ENCODE assay signal across 35 cellular contexts in genomic region chr7:25223206-25223605, GRCh38. TPM values are rescaled to one million over a fixed set of nuclear protein-coding genes. Genes with fewer than 3 reads are reported as not detected.
"Had no signal": no experiment of that assay in that cellular context is flagged by ENCODE, and none has a peak within 500 bp of the region (broad histone marks: within the 10 kb centered on the region; RNA-seq: fewer than 3 reads in every experiment).

No MANE protein-coding gene starts in this region.

- H3K36me3 ChIP-seq: adrenal gland, colonic mucosa, esophagus squamous epithelium, WERI-Rb-1 had no signal

- DNase-seq: activated B cell treated with CpG ODN at 0.5 μM for 24 hours; activated CD4-positive, alpha-beta T cell treated with anti-CD3 and anti-CD28 coated beads for 48 hours; activated CD4-positive, alpha-beta T cell treated with anti-CD3 and anti-CD28 coated beads, Interleukin-2, amount 50 U/mL, for 1 hour; activated CD4-positive, alpha-beta T cell treated with anti-CD3 and anti-CD28 coated beads, Interleukin-2, amount 50 U/mL, for 48 hours; activated CD8-positive, alpha-beta memory T cell treated with anti-CD3 and anti-CD28 coated beads for 24 hours; activated CD8-positive, alpha-beta T cell treated with anti-CD3 and anti-CD28 coated beads for 36 hours; activated effector memory CD4-positive, alpha-beta T cell treated with anti-CD3 and anti-CD28 coated beads, Interleukin-2, amount 50 U/mL, for 16 hours; activated naive CD4-positive, alpha-beta T cell treated with anti-CD3 and anti-CD28 coated beads for 36 hours; activated naive CD8-positive, alpha-beta T cell treated with anti-CD3 and anti-CD28 coated beads for 36 hours; activated naive CD8-positive, alpha-beta T cell treated with anti-CD3 and anti-CD28 coated beads, Interleukin-2, amount 50 U/mL, for 24 hours; activated T-cell treated with anti-CD3 and anti-CD28 coated beads, Interleukin-2, amount 50 U/mL, for 4 hours; adrenal gland; amygdala; aorta; body of pancreas; central memory CD4-positive, alpha-beta T cell; cerebellar nuclear complex; colonic mucosa; effector CD8-positive, alpha-beta T cell; esophagus squamous epithelium; foreskin melanocyte; head of caudate nucleus; T-cell; T1000; WERI-Rb-1 had no signal

- H3K27me3 ChIP-seq: adrenal gland, body of pancreas, colonic mucosa had no signal

- H3K27ac ChIP-seq: adrenal gland, body of pancreas, colonic mucosa, epithelial cell of prostate, esophagus squamous epithelium, WERI-Rb-1 had no signal

- ATAC-seq: activated CD4-positive, CD25-positive, alpha-beta regulatory T cell treated with anti-CD3 and anti-CD28 coated beads, Interleukin-2, amount 50 U/mL, for 24 hours; activated CD8-positive, alpha-beta T cell treated with anti-CD3 and anti-CD28 coated beads for 36 hours; activated naive CD8-positive, alpha-beta T cell treated with anti-CD3 and anti-CD28 coated beads, Interleukin-2, amount 50 U/mL, for 24 hours; activated T-cell treated with anti-CD3 and anti-CD28 coated beads, Interleukin-2, amount 50 U/mL, for 4 hours; body of pancreas; T-cell had no signal

- H3K4me3 ChIP-seq: adrenal gland, body of pancreas, colonic mucosa, esophagus squamous epithelium had no signal

- H3K9me3 ChIP-seq: adrenal gland, body of pancreas, colonic mucosa, esophagus squamous epithelium had no signal

- H3K4me1 ChIP-seq: adrenal gland, body of pancreas, colonic mucosa, esophagus squamous epithelium had no signal

RNA-seq across cellular contexts. Expression of gene NPVF, which starts 5.1 kb away (rescaled TPM):
- total RNA-seq: activated B cell treated with CpG ODN at 0.5 μM for 24 hours; activated CD8-positive, alpha-beta T cell treated with anti-CD3 and anti-CD28 coated beads for 36 hours; activated naive CD4-positive, alpha-beta T cell treated with anti-CD3 and anti-CD28 coated beads for 36 hours; activated naive CD8-positive, alpha-beta T cell treated with anti-CD3 and anti-CD28 coated beads for 36 hours; activated T-cell treated with anti-CD3 and anti-CD28 coated beads, Interleukin-2, amount 50 U/mL, for 4 hours; activated T-helper 1 cell treated with anti-CD3 and anti-CD28 coated beads, Interleukin-12 subunit alpha, Interleukin-12 subunit beta, Interleukin-2, Interleukin-4 antibody, amounts not matched to agents 30 ng/mL and 10 ng/mL and 1 ng/mL, durations not matched to agents 14 hours and 24 hours and 36 hours; activated T-helper 2 cell treated with anti-CD3 and anti-CD28 coated beads, Interferon-gamma antibody, Interleukin-2, Interleukin-4, amounts not matched to agents 10 μg/mL and 5 μg/mL and 100 μg/mL, durations not matched to agents 14 hours and 24 hours and 36 hours; adrenal gland; aorta; body of pancreas; colonic mucosa; dermis microvascular lymphatic vessel endothelial cell; endothelial cell of umbilical vein; esophagus squamous epithelium; fibroblast of lung; fibroblast of villous mesenchyme; T-cell; T-helper 2 cell treated with Interferon-gamma antibody and Interleukin-4, amounts not matched to agents 100 ng/mL and 5 ng/mL, for 36 hours had no signal
- polyA plus RNA-seq: adrenal gland, aorta, endothelial cell of umbilical vein, esophagus, fibroblast of lung had no signal
